ENCODE assay signal across 8 cellular contexts in genomic region chr12:104108755-104109445, GRCh38. TPM values are rescaled to one million over a fixed set of nuclear protein-coding genes. Genes with fewer than 3 reads are reported as not detected.
DNase-seq lines count a peak whose midpoint lies in the region; ATAC-seq and TF ChIP-seq lines count a peak whose summit lies in the region.

No MANE protein-coding gene starts in this region.

- H3K36me3 ChIP-seq in parathyroid adenoma (ENCODE audit: control insufficient read depth, insufficient read depth, low read length) (no peaks in the 10 kb centered on the region), transverse colon (peaks cover 0 to 3% (median 0%) of the 10 kb centered on the region in 4 donors)

- intact Hi-C loops in transverse colon (cut with DNase I; ENCODE audit: low total_unique reads): loop anchor here (10.0 kb wide), 1 partner anchor 144 kb away; the partner anchor contains the start of gene TDG

- H3K27ac ChIP-seq in parathyroid adenoma (no peak overlapping the region), transverse colon (no peak overlapping the region)

- H3K9me3 ChIP-seq in parathyroid adenoma (ENCODE audit: control insufficient read depth, low read length) (no peaks in the 10 kb centered on the region), transverse colon (no peaks in the 10 kb centered on the region)

- no peak overlapping the region for H3K9ac ChIP-seq in parathyroid adenoma

- H3K27me3 ChIP-seq in parathyroid adenoma (ENCODE audit: control insufficient read depth, insufficient read depth, low read length): no peaks in the 10 kb centered on the region
- H3K27me3 ChIP-seq in transverse colon: no peaks in the 10 kb centered on the region

- TF ChIP-seq CTCF in parathyroid adenoma (IDR thresholded peaks at IDR 0.05): peak; percentile 89
- TF ChIP-seq CTCF in transverse colon (IDR thresholded peaks at IDR 0.05): peak; percentile 73 to 89 (median 83)

- in situ Hi-C loops in transverse colon (cut with MboI; ENCODE audit: low pct_ligation_motif_present in 1 of 4, low pct_unique_long_range_greater_than_20kb in 1 of 4, low sequenced_read_pairs in 3 of 4): loop anchor here in 2 of 4 donors (10.0 to 25.0 kb wide), 2 partner anchors 172 to 224 kb away; partner anchors contain the start of gene HSP90B1 (in 1 of the 2)

- no peak overlapping the region for H3K4me3 ChIP-seq in parathyroid adenoma (ENCODE audit: low read depth, low read length)
- H3K4me3 ChIP-seq in transverse colon: no peak overlapping the region

- H2AFZ ChIP-seq in parathyroid adenoma: peak overlapping the region; percentile 3

- no peak for TF ChIP-seq EP300 in transverse colon (IDR thresholded peaks at IDR 0.05; ENCODE audit: low read depth)

- DNase-seq in Ammon's horn (ENCODE audit: low spot score): peak; percentile 91
- DNase-seq in NCI-H1105 (lab: John Stamatoyannopoulos, UW): peak; percentile 86
- peak; percentile 89 for DNase-seq in activated naive CD4-positive, alpha-beta T cell treated with anti-CD3 and anti-CD28 coated beads, Interleukin-2, amount 50 U/mL, for 16 hours
- DNase-seq in glomerular endothelial cell (ENCODE audit: extremely low read depth, low read depth, low spot score): peak; percentile 71
- peak; percentile 86 for DNase-seq in transverse colon

- no peak for TF ChIP-seq POLR2A in transverse colon (IDR thresholded peaks at IDR 0.05)

- peaks cover 9% of the 10 kb centered on the region for H3K4me1 ChIP-seq in parathyroid adenoma
- peaks cover 0 to 5% (median 0%) of the 10 kb centered on the region in 4 donors for H3K4me1 ChIP-seq in transverse colon

- H3K4me2 ChIP-seq in parathyroid adenoma (ENCODE audit: low read length): no peak overlapping the region

- peak; percentile 70 for ATAC-seq in GM19438 (IDR thresholded peaks at IDR 0.05; ENCODE audit: low read depth, unreplicated experiment)
- ATAC-seq in SK-N-SH treated with all-trans-retinoic acid at 6 μM for 48 hours: peak; percentile 100

- H3K79me2 ChIP-seq in parathyroid adenoma: no peaks in the 10 kb centered on the region

- WGBS in transverse colon (ENCODE audit: low coverage in 1 of 2), 2 donors: 18 to 44% methylated on average over 4 to 6 of the region's 6 CpGs

TF ChIP-seq in SK-N-SH treated with all-trans-retinoic acid at 6 μM for 48 hours, 23 proteins besides CTCF, POLR2A, EP300 and RAD21:
- TF ChIP-seq ZNF8 (CRISPR knock-in tag; IDR thresholded peaks at IDR 0.05): no peak
- TF ChIP-seq ZC3H10 (CRISPR knock-in tag; IDR thresholded peaks at IDR 0.05): no peak
- no peak for TF ChIP-seq ZFP3 (CRISPR knock-in tag; IDR thresholded peaks at IDR 0.05)
- TF ChIP-seq, protein P1, sequence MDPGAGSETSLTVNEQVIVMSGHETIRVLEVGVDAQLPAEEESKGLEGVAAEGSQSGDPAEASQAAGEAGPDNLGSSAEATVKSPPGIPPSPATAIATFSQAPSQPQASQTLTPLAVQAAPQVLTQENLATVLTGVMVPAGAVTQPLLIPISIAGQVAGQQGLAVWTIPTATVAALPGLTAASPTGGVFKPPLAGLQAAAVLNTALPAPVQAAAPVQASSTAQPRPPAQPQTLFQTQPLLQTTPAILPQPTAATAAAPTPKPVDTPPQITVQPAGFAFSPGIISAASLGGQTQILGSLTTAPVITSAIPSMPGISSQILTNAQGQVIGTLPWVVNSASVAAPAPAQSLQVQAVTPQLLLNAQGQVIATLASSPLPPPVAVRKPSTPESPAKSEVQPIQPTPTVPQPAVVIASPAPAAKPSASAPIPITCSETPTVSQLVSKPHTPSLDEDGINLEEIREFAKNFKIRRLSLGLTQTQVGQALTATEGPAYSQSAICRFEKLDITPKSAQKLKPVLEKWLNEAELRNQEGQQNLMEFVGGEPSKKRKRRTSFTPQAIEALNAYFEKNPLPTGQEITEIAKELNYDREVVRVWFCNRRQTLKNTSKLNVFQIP (CRISPR knock-in tag; IDR thresholded peaks at IDR 0.05; ENCODE audit: borderline replicate concordance, low read depth): no peak
- TF ChIP-seq SNAI2 (CRISPR knock-in tag; IDR thresholded peaks at IDR 0.05): no peak

RNA-seq across cellular contexts. Expression of gene NFYB, which starts 29.1 kb away (rescaled TPM):
- total RNA-seq in glomerular endothelial cell: 10.0 and 21.4 TPM in 2 replicates
- 10 to 100 TPM in 3 of 4 donors, 1 to 10 TPM in 1; 9.4 to 26.0 (median 18.8) TPM for total RNA-seq in transverse colon

RNA-seq across cellular contexts. Expression of gene HCFC2, which starts 44.6 kb away (rescaled TPM):
- total RNA-seq in glomerular endothelial cell (12.6 and 14.0 TPM in 2 replicates), transverse colon (10 to 100 TPM; 13.3 to 46.4 (median 20.2) TPM)

RNA-seq across cellular contexts. Expression of gene GLT8D2, which starts 58.9 kb away (rescaled TPM):
- total RNA-seq in glomerular endothelial cell (2.3 and 3.8 TPM in 2 replicates), transverse colon (10 to 100 TPM in 1 of 4 donors, 1 to 10 TPM in 3; 1.1 to 21.3 (median 3.8) TPM)
